Comparison of ENCODE assay signal across 12 cellular contexts in the genomic region with DNA sequence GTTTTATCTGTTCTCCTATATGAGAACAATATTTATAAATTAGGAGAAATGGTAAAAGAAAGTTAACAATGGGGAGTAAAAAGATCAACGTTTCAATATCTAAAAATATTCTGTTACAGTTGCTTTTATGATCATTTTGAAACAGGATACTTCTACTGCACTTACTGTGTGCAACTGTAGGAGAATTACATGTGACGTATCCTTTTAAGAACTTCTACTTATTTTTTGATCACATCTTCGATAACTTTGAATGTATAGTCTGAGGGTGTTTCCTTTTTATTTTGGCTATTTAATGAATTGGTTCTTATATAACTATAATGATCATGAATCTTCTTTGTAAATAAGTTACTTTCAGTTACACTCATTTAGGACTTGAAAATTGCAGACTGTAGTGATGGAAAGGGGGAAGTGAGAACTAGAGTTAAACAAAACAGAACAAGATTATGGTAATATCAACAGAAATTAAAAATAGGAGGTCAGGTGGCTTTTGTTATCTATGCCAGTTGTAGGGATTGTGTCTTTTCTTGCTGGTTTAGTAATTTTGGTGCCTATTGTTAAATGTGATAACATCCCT.
DNase-seq lines count a peak whose midpoint lies in the region; ATAC-seq, FAIRE-seq and TF ChIP-seq lines count a peak whose summit lies in the region.
"Had no signal": no experiment of that assay in that cellular context is flagged by ENCODE, and none has a peak within 500 bp of the region (broad histone marks: within the 10 kb centered on the region; RNA-seq: fewer than 3 reads in every experiment).

No MANE protein-coding gene starts in this region.

- TF ChIP-seq CTCF in GM13977 (IDR thresholded peaks at IDR 0.05; ENCODE audit: extremely low read depth, insufficient read depth, missing control alignments) (no peak), OCI-LY1 (IDR thresholded peaks at IDR 0.05; ENCODE audit: low read length) (no peak)

- no peaks in the 10 kb centered on the region for H3K27me3 ChIP-seq in OCI-LY1 (ENCODE audit: insufficient read depth, low read length)
- H3K27me3 ChIP-seq: heart left ventricle had no signal

- FAIRE-seq in HTR-8/SVneo (lab: Jason Lieb, UNC) = no peak

- H3K4me2 ChIP-seq in OCI-LY1 (ENCODE audit: low read length) = peak overlapping the region; percentile 45
- H3K4me2 ChIP-seq: GM23338 had no signal

- H3K9ac ChIP-seq in OCI-LY1 (ENCODE audit: low read length) = peak overlapping the region; percentile 34

- no peaks in the 10 kb centered on the region for H4K20me1 ChIP-seq in OCI-LY1 (ENCODE audit: insufficient read depth, low read length)

- peaks cover 25% of the 10 kb centered on the region for H3K4me1 ChIP-seq in OCI-LY1 (ENCODE audit: insufficient read depth, low read length, severe bottlenecking)
- H3K4me1 ChIP-seq: heart left ventricle had no signal

- in situ Hi-C loops in GM13977 (cut with MboI; ENCODE audit: low pct_unique_long_range_greater_than_20kb, low sequenced_read_pairs, unreplicated experiment) = no loop called here

- no peaks in the 10 kb centered on the region for H3K79me2 ChIP-seq in OCI-LY1 (ENCODE audit: insufficient read depth, low read length)

- peak overlapping the region; percentile 91 for H3K27ac ChIP-seq in OCI-LY1 (ENCODE audit: low read depth, low read length, poor library complexity, severe bottlenecking)
- H3K27ac ChIP-seq: heart left ventricle, SK-N-MC had no signal

- no peak overlapping the region for H3K4me3 ChIP-seq in OCI-LY1 (ENCODE audit: low read depth, low read length, poor library complexity, severe bottlenecking)
- H3K4me3 ChIP-seq: GM23338, heart left ventricle, SK-N-MC had no signal

- H2AFZ ChIP-seq in OCI-LY1 (ENCODE audit: low read length) = peak overlapping the region; percentile 93
- H2AFZ ChIP-seq: GM23338 had no signal

- peak; percentile 89 for ATAC-seq in GM21367 (IDR thresholded peaks at IDR 0.05; ENCODE audit: unreplicated experiment)
- peak; percentile 91 for ATAC-seq in HG03064 (IDR thresholded peaks at IDR 0.05; ENCODE audit: low read depth, unreplicated experiment)
- ATAC-seq: GM23338, heart left ventricle had no signal

- no peaks in the 10 kb centered on the region for H3K9me3 ChIP-seq in OCI-LY1 (ENCODE audit: low read length)

- DNase-seq in GM13977 (ENCODE audit: low spot score) = peak; percentile 16
- DNase-seq in activated naive CD4-positive, alpha-beta T cell treated with Interleukin-2 at 50 U/mL for 16 hours = no peak
- no peak for DNase-seq in HTR-8/SVneo (ENCODE audit: insufficient read length, low spot score)
- DNase-seq in activated gamma-delta T cell treated with Interleukin-2 at 50 U/mL for 16 hours = no peak
- DNase-seq in T1000 (lab: John Stamatoyannopoulos, UW) = no peak
- DNase-seq: CD4-positive, alpha-beta T cell; heart left ventricle had no signal

- H3K9me2 ChIP-seq in OCI-LY1 (ENCODE audit: low read depth, low read length) = no peaks in the 10 kb centered on the region

- no peaks in the 10 kb centered on the region for H3F3A ChIP-seq in OCI-LY1 (ENCODE audit: insufficient read depth, low read length)

- H3K36me3 ChIP-seq in OCI-LY1 (ENCODE audit: insufficient read depth, low read length) = no peaks in the 10 kb centered on the region
- H3K36me3 ChIP-seq: heart left ventricle had no signal
